ENCODE assay signal across 28 cellular contexts in genomic region chr12:42684171-42685071, GRCh38.
A peak's percentile ranks its signal among the peaks of the same experiment; 100 is the strongest.
DNase-seq lines count a peak whose midpoint lies in the region; ATAC-seq, FAIRE-seq and TF ChIP-seq lines count a peak whose summit lies in the region.
"Had no signal": no experiment of that assay in that cellular context is flagged by ENCODE, and none has a peak within 500 bp of the region (broad histone marks: within the 10 kb centered on the region; RNA-seq: fewer than 3 reads in every experiment).

No MANE protein-coding gene starts in this region.

- peak; percentile 71 for DNase-seq in LHCN-M2 (ENCODE audit: low read depth)
- DNase-seq in K562 (ENCODE audit: extremely low read depth in 1 of 4, low spot score in 3 of 4), result no peak
- DNase-seq in fibroblast of pulmonary artery (ENCODE audit: low read depth), result peak; percentile 28
- DNase-seq in renal cortical epithelial cell (ENCODE audit: low read depth), result peak; percentile 65
- DNase-seq in activated T-cell treated with anti-CD3 and anti-CD28 coated beads, Interleukin-2, amount 50 U/mL, for 72 hours, result no peak
- no peak for DNase-seq in osteoblast (ENCODE audit: insufficient read length, low spot score, missing footprints)
- DNase-seq: activated CD4-positive, alpha-beta T cell treated with anti-CD3 and anti-CD28 coated beads for 4 hours; aorta; cerebellar nuclear complex; DND-41; effector CD4-positive, alpha-beta T cell; esophagus squamous epithelium; heart right ventricle; Karpas-422; left ventricle myocardium inferior; NCI-H1092; NCI-H2081; nephron progenitor cell; Peyer's patch; stimulated activated CD4-positive, alpha-beta T cell treated with anti-CD3 and anti-CD28 coated beads, Interleukin-2, amount 100 ng/mL, for 24 hours; testis had no signal

- H3K36me3 ChIP-seq in K562 (ENCODE audit: control insufficient read depth, insufficient read depth, low read length) (no peaks in the 10 kb centered on the region), osteoblast (ENCODE audit: insufficient read depth, low read length) (no peaks in the 10 kb centered on the region)
- H3K36me3 ChIP-seq: esophagus squamous epithelium, heart right ventricle, left ventricle myocardium inferior, Peyer's patch had no signal

- H3K4me3 ChIP-seq in K562 (no peak overlapping the region), fibroblast of pulmonary artery (replicated peaks; ENCODE audit: low read depth, low read length) (no peak overlapping the region), osteoblast (ENCODE audit: insufficient read depth, low read length) (no peak overlapping the region)
- H3K4me3 ChIP-seq: esophagus squamous epithelium, heart right ventricle, left ventricle myocardium inferior, Peyer's patch, skin epidermis, testis had no signal

- ATAC-seq in K562 (no peak), SK-N-SH treated with all-trans-retinoic acid at 6 μM for 48 hours (no peak), HG03469 (IDR thresholded peaks at IDR 0.05; ENCODE audit: unreplicated experiment) (no peak)
- no peak for ATAC-seq in activated T-cell treated with anti-CD3 and anti-CD28 coated beads, Interleukin-2, amount 50 U/mL, for 72 hours (replicated peaks in 1 of 2)
- ATAC-seq: heart right ventricle; stimulated activated memory B cell treated with anti-CD40 and anti-IgM and Interleukin-4, amounts not matched to agents 10 μg/mL and 1 μg/mL and 100 μg/mL, for 72 hours had no signal

- H3K27me3 Mint-ChIP-seq in activated T-cell treated with anti-CD3 and anti-CD28 coated beads, Interleukin-2, amount 50 U/mL, for 72 hours (ENCODE audit: low read depth), result no peaks in the 10 kb centered on the region
- H3K27me3 Mint-ChIP-seq: activated naive CD4-positive, alpha-beta T cell treated with anti-CD3 and anti-CD28 coated beads, Interleukin-2, amount 50 U/mL, for 24 hours had no signal

- TF ChIP-seq RAD21 in K562 (CRISPR knock-in tag; conservative IDR thresholded peaks at IDR 0.05 in 1 of 2, IDR thresholded peaks at IDR 0.05 in 1 of 2), result no peak

- H3K4me1 ChIP-seq in K562 (replicated peaks in 1 of 2; ENCODE audit: control insufficient read depth in 2 of 2, insufficient read depth in 2 of 2, low read length in 2 of 2) (no peaks in the 10 kb centered on the region), osteoblast (ENCODE audit: insufficient read depth, low read length) (peaks cover 4% of the 10 kb centered on the region)
- H3K4me1 ChIP-seq: Peyer's patch, testis had no signal

- intact Hi-C loops in K562 (cut with micrococcal nuclease), result no loop called here

- H3K27ac ChIP-seq in K562 (ENCODE audit: extremely low read depth, low read depth, low read length) (no peak overlapping the region), osteoblast (ENCODE audit: low read depth, low read length) (no peak overlapping the region)
- H3K27ac ChIP-seq: esophagus squamous epithelium, heart right ventricle, left ventricle myocardium inferior, Peyer's patch, testis had no signal

- WGBS in K562 (ENCODE audit: insufficient coverage, low coverage, missing lambda C conversion rate), result 0% methylated on average over 2 of the region's 2 CpGs

- no peak for FAIRE-seq in K562 (lab: Jason Lieb, UNC)
- FAIRE-seq: GM12891 had no signal

- no TSS peak for BruUV-seq in K562 (replicated peaks; lab: Mats Ljungman, UMichigan)

- no peak overlapping the region for H3K27ac Mint-ChIP-seq in activated T-cell treated with anti-CD3 and anti-CD28 coated beads, Interleukin-2, amount 50 U/mL, for 72 hours
- H3K27ac Mint-ChIP-seq: activated naive CD4-positive, alpha-beta T cell treated with anti-CD3 and anti-CD28 coated beads, Interleukin-2, amount 50 U/mL, for 24 hours; stimulated activated memory B cell treated with anti-CD40 and anti-IgM and Interleukin-4, amounts not matched to agents 10 μg/mL and 1 μg/mL and 100 μg/mL, for 72 hours; T-helper 1 cell treated with Interleukin-12 subunit alpha and Interleukin-12 subunit beta and Interleukin-4 antibody, amounts not matched to agents 30 μg/mL and 1 μg/mL, for 36 hours had no signal

- H2AFZ ChIP-seq in K562 (ENCODE audit: low read depth, low read length), result no peak overlapping the region
- no peak overlapping the region for H2AFZ ChIP-seq in osteoblast (ENCODE audit: low read length)

- H3K9me3 ChIP-seq in K562 (replicated peaks; ENCODE audit: control insufficient read depth, insufficient read depth, low read depth, low read length) (no peaks in the 10 kb centered on the region), osteoblast (ENCODE audit: low read depth, low read length) (no peaks in the 10 kb centered on the region)
- H3K9me3 ChIP-seq: esophagus squamous epithelium, heart right ventricle, left ventricle myocardium inferior, Peyer's patch, testis had no signal

- H3K4me2 ChIP-seq in K562 (ENCODE audit: insufficient read depth, low read length) (no peak overlapping the region), osteoblast (ENCODE audit: insufficient read depth, low read length) (no peak overlapping the region)

- H3K4me3 Mint-ChIP-seq in activated T-cell treated with anti-CD3 and anti-CD28 coated beads, Interleukin-2, amount 50 U/mL, for 72 hours, result no peak overlapping the region
- H3K4me3 Mint-ChIP-seq: activated naive CD4-positive, alpha-beta T cell treated with anti-CD3 and anti-CD28 coated beads, Interleukin-2, amount 50 U/mL, for 24 hours; nephron progenitor cell; stimulated activated memory B cell treated with anti-CD40 and anti-IgM and Interleukin-4, amounts not matched to agents 10 μg/mL and 1 μg/mL and 100 μg/mL, for 72 hours; T-helper 1 cell treated with Interleukin-12 subunit alpha and Interleukin-12 subunit beta and Interleukin-4 antibody, amounts not matched to agents 30 μg/mL and 1 μg/mL, for 36 hours had no signal

- no peaks in the 10 kb centered on the region for H4K20me1 ChIP-seq in K562 (replicated peaks; ENCODE audit: control insufficient read depth, insufficient read depth, low read length)
- H4K20me1 ChIP-seq in osteoblast (ENCODE audit: insufficient read depth, low read length), result no peaks in the 10 kb centered on the region

- no peaks in the 10 kb centered on the region for H3K4me1 Mint-ChIP-seq in activated T-cell treated with anti-CD3 and anti-CD28 coated beads, Interleukin-2, amount 50 U/mL, for 72 hours (ENCODE audit: low read depth)
- H3K4me1 Mint-ChIP-seq: activated naive CD4-positive, alpha-beta T cell treated with anti-CD3 and anti-CD28 coated beads, Interleukin-2, amount 50 U/mL, for 24 hours; stimulated activated memory B cell treated with anti-CD40 and anti-IgM and Interleukin-4, amounts not matched to agents 10 μg/mL and 1 μg/mL and 100 μg/mL, for 72 hours had no signal

- no peak for TF ChIP-seq EP300 in K562 (IDR thresholded peaks at IDR 0.05; ENCODE audit: low read length)

- H3K79me2 ChIP-seq in K562 (ENCODE audit: control insufficient read depth, insufficient read depth, low read length) (no peaks in the 10 kb centered on the region), osteoblast (ENCODE audit: insufficient read depth, low read length) (no peaks in the 10 kb centered on the region)

- in situ Hi-C loops in K562 (cut with MboI), result no loop called here

- H3K27me3 ChIP-seq in K562 (ENCODE audit: control insufficient read depth in 2 of 2, insufficient read depth in 2 of 2, low read length in 2 of 2) (no peaks in the 10 kb centered on the region), osteoblast (ENCODE audit: insufficient read depth, low read length) (no peaks in the 10 kb centered on the region)
- H3K27me3 ChIP-seq: esophagus squamous epithelium, heart right ventricle, Peyer's patch, testis had no signal

- POLR2A ChIA-PET in K562 (lab: Yijun Ruan, JAX), result no interaction called here

- TF ChIP-seq POLR2A in K562 (conservative IDR thresholded peaks at IDR 0.05), result no peak

- H3K36me3 Mint-ChIP-seq in activated T-cell treated with anti-CD3 and anti-CD28 coated beads, Interleukin-2, amount 50 U/mL, for 72 hours (ENCODE audit: insufficient read depth in 2 of 2), result no peaks in the 10 kb centered on the region
- H3K36me3 Mint-ChIP-seq: activated naive CD4-positive, alpha-beta T cell treated with anti-CD3 and anti-CD28 coated beads, Interleukin-2, amount 50 U/mL, for 24 hours; stimulated activated memory B cell treated with anti-CD40 and anti-IgM and Interleukin-4, amounts not matched to agents 10 μg/mL and 1 μg/mL and 100 μg/mL, for 72 hours had no signal

- TF ChIP-seq CTCF in K562 (IDR thresholded peaks at IDR 0.05 in 2 of 3, conservative IDR thresholded peaks at IDR 0.05 in 1 of 3; ENCODE audit: insufficient read depth in 2 of 3, low read depth in 1 of 3, low read length in 3 of 3), result no peak
- TF ChIP-seq CTCF in fibroblast of pulmonary artery (IDR thresholded peaks at IDR 0.05; ENCODE audit: low read length, missing control alignments), result no peak
- TF ChIP-seq CTCF in osteoblast (IDR thresholded peaks at IDR 0.05; ENCODE audit: extremely low read depth, low read depth, low read length), result no peak

- H3K9ac ChIP-seq in K562 (ENCODE audit: insufficient read depth in 1 of 2, low read depth in 2 of 2, low read length in 2 of 2), result no peak overlapping the region

- CTCF ChIA-PET in K562 (lab: Yijun Ruan, JAX; ENCODE audit: low intra/inter-chr PET ratio), result no interaction called here

- H3K9me3 Mint-ChIP-seq in activated T-cell treated with anti-CD3 and anti-CD28 coated beads, Interleukin-2, amount 50 U/mL, for 72 hours, result peaks cover 0 to 2% of the 10 kb centered on the region in 2 donors
- H3K9me3 Mint-ChIP-seq: activated naive CD4-positive, alpha-beta T cell treated with anti-CD3 and anti-CD28 coated beads, Interleukin-2, amount 50 U/mL, for 24 hours; stimulated activated memory B cell treated with anti-CD40 and anti-IgM and Interleukin-4, amounts not matched to agents 10 μg/mL and 1 μg/mL and 100 μg/mL, for 72 hours; T-helper 1 cell treated with Interleukin-12 subunit alpha and Interleukin-12 subunit beta and Interleukin-4 antibody, amounts not matched to agents 30 μg/mL and 1 μg/mL, for 36 hours had no signal

- H3K9me1 ChIP-seq in K562 (ENCODE audit: control insufficient read depth, insufficient read depth, low read length), result no peaks in the 10 kb centered on the region

TF ChIP-seq in K562, 482 proteins besides CTCF, POLR2A, EP300 and RAD21:
- TF ChIP-seq MBD2 (IDR thresholded peaks at IDR 0.05; ENCODE audit: borderline replicate concordance, low read depth) (no peak), ZNF316 (IDR thresholded peaks at IDR 0.05) (peak; percentile 71)

TF ChIP-seq in SK-N-SH treated with all-trans-retinoic acid at 6 μM for 48 hours, 23 proteins besides CTCF, POLR2A, EP300 and RAD21 (continues in another document):
- TF ChIP-seq SNAI2 (CRISPR knock-in tag; IDR thresholded peaks at IDR 0.05), result no peak
- no peak for TF ChIP-seq ZNF8 (CRISPR knock-in tag; IDR thresholded peaks at IDR 0.05)
- TF ChIP-seq GLIS3 (CRISPR knock-in tag; IDR thresholded peaks at IDR 0.05), result no peak
- TF ChIP-seq ZFP3 (CRISPR knock-in tag; IDR thresholded peaks at IDR 0.05), result no peak

Comparison
In these comparisons a context has a peak if more than half of its experiments do, and no peak if none do; other contexts are left out.
1. DNase-seq: peak in LHCN-M2 (single experiment), fibroblast of pulmonary artery (single experiment) and renal cortical epithelial cell (single experiment); none in K562 (0 of 4), activated T-cell treated with anti-CD3 and anti-CD28 coated beads, Interleukin-2, amount 50 U/mL, for 72 hours (0 of 2) and osteoblast (single experiment).